Comparison of ENCODE assay signal across 28 cellular contexts in the genomic region with DNA sequence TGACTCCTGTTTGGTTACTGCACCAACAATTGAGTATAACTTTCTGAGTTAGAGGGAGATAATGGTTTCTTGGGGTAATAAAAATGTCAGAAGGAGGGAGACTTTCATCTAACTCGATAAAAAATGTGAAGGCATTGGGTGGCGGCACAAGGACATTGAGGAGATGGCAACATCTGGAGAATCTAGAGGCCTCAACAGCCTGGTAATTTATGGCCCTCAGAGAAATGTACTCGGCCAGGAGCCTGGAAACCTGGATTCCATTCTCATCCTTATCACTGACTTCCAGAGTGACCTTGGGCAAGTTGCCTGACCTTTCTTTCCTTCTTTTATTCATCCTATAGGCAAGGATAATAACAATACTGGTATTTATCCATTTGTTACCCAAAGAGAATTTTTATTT.
"Had no signal": no experiment of that assay in that cellular context is flagged by ENCODE, and none has a peak within 500 bp of the region (broad histone marks: within the 10 kb centered on the region; RNA-seq: fewer than 3 reads in every experiment).

No MANE protein-coding gene starts in this region.

- H3K27ac Mint-ChIP-seq: mesothelial cell of epicardium; natural killer cell; nephron progenitor cell; neural progenitor cell; stimulated activated naive B cell treated with anti-CD40 and anti-IgM and Interleukin-4, amounts not matched to agents 10 μg/mL and 1 μg/mL and 100 μg/mL, for 72 hours had no signal

- H3K9me3 ChIP-seq: neutrophil, psoas muscle, thoracic aorta, tibial artery, upper lobe of right lung had no signal

- H3K4me3 Mint-ChIP-seq: mesothelial cell of epicardium; naive B cell; natural killer cell; nephron progenitor cell; neural progenitor cell; stimulated activated naive B cell treated with anti-CD40 and anti-IgM and Interleukin-4, amounts not matched to agents 10 μg/mL and 1 μg/mL and 100 μg/mL, for 72 hours had no signal

- H3K36me3 ChIP-seq: heart right ventricle, left lung, neutrophil, stomach, thoracic aorta, tibial artery, upper lobe of right lung had no signal

- H3K4me1 Mint-ChIP-seq: naive B cell, natural killer cell, neural progenitor cell had no signal

- H3K4me3 ChIP-seq: heart right ventricle, hepatocyte, left lung, lung, neural progenitor cell, psoas muscle, skin epidermis, stomach, thoracic aorta, tibial artery, upper lobe of right lung had no signal

- DNase-seq: islet precursor cell; left lung; mesendoderm; naive B cell; natural killer cell; nephron progenitor cell; occipital lobe; psoas muscle; stimulated activated CD4-positive, alpha-beta T cell treated with anti-CD3 and anti-CD28 coated beads, Interleukin-12 subunit alpha, Interleukin-12 subunit beta, amount 100 ng/mL, for 4 hours; stimulated activated CD4-positive, alpha-beta T cell treated with anti-CD3 and anti-CD28 coated beads, Interleukin-15, amount 100 ng/mL, for 24 hours; stimulated activated CD4-positive, alpha-beta T cell treated with anti-CD3 and anti-CD28 coated beads, Interleukin-2, amount 100 ng/mL, for 24 hours; stimulated activated CD4-positive, alpha-beta T cell treated with anti-CD3 and anti-CD28 coated beads, Interleukin-4, amount 100 ng/mL, for 1 hour; stimulated activated naive B cell treated with anti-CD40 and anti-IgM and Interleukin-4, amounts not matched to agents 10 μg/mL and 1 μg/mL and 100 μg/mL, for 72 hours; stimulated activated naive CD8-positive, alpha-beta T cell treated with anti-CD3 and anti-CD28 coated beads, Interleukin-15, Interleukin-2, amounts not matched to agents 100 U/mL and 50 U/mL, for 24 hours; stomach; tibial artery; trophoblast cell; upper lobe of right lung had no signal

- H3K27me3 ChIP-seq: hepatocyte, left lung, neural progenitor cell, neutrophil, stomach, tibial artery, upper lobe of right lung had no signal

- H3K4me1 ChIP-seq: left lung, neural progenitor cell, parathyroid adenoma, psoas muscle, stomach, tibial artery, upper lobe of right lung had no signal

- H3K27ac ChIP-seq: heart right ventricle, hepatocyte, left lung, neural progenitor cell, neutrophil, parathyroid adenoma, psoas muscle, skin epidermis, stomach, thoracic aorta, tibial artery, upper lobe of right lung had no signal

- ATAC-seq: left lung; natural killer cell; psoas muscle; sciatic nerve; stimulated activated naive B cell treated with anti-CD40 and anti-IgM and Interleukin-4, amounts not matched to agents 10 μg/mL and 1 μg/mL and 100 μg/mL, for 72 hours; stimulated activated naive CD8-positive, alpha-beta T cell treated with anti-CD3 and anti-CD28 coated beads, Interleukin-15, Interleukin-2, amounts not matched to agents 100 U/mL and 50 U/mL, for 24 hours; upper lobe of right lung had no signal

- H3K36me3 Mint-ChIP-seq: stimulated activated naive B cell treated with anti-CD40 and anti-IgM and Interleukin-4, amounts not matched to agents 10 μg/mL and 1 μg/mL and 100 μg/mL, for 72 hours had no signal
